Comparison of ENCODE assay signal across 1 cellular context in the genomic region with DNA sequence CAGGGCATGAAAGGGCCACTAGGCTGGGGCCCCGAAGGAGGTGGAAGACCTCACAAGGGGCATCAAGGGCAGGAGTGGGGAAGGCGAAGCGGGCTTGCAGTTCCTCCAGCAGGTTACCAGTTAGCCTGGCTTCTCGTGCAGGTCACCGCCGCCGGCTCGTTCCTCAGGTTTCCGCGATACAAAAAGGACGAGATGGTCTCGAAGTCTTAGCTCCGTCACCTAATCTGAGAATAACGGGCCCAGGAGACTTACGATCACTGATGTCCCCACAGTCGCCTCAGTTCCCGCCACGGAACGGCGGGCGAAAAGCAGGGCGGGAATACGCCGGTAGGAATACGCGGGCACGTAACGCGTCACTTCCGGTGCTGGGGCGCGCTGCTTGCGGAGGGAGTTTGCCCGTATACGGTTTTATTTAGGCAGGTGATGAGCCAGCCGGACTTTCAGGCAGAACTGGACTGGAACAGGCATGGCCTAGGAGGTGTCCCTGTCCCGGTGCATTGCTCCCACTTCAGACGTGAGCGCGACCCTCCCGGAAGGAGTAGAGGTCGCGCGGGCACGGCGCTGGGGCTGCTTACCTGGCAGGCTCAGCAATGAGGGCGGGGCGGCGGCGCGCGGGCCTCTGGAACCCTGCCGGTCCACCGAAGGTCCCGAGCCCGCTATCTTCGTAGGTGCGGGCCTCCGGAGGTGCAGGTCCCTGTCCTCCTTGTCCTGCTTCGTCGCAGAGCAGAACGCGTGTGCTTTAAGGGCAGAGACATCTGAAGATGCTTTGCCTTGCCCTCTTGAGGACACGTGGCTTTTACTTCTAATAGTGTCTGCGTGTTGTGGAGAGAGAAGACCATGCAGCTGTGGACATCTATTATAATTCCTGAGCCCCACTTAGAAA.
TF ChIP-seq lines count a peak whose summit lies in the region.

A gene with protein sequence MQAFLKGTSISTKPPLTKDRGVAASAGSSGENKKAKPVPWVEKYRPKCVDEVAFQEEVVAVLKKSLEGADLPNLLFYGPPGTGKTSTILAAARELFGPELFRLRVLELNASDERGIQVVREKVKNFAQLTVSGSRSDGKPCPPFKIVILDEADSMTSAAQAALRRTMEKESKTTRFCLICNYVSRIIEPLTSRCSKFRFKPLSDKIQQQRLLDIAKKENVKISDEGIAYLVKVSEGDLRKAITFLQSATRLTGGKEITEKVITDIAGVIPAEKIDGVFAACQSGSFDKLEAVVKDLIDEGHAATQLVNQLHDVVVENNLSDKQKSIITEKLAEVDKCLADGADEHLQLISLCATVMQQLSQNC (minus strand): TSS at position 310 of the 883 bp plus-strand sequence. CDS start 1,769 bp downstream, outside the sequence.

TF ChIP-seq in HepG2, 621 proteins besides CTCF, POLR2A, EP300 and RAD21 (continued from another document and continues in another):
- no peak for TF ChIP-seq ATF7 (IDR thresholded peaks at IDR 0.05)
- peak; percentile 25; the same call in 1 of the 2 replicates for TF ChIP-seq ATF7 (CRISPR knock-in tag; IDR thresholded peaks at IDR 0.05)
- peak; percentile 93 for TF ChIP-seq ZSCAN31 (CRISPR knock-in tag; IDR thresholded peaks at IDR 0.05; ENCODE audit: low read depth)
- TF ChIP-seq ZNF335 (CRISPR knock-in tag; IDR thresholded peaks at IDR 0.05): no peak
- no peak for TF ChIP-seq ZNF737 (CRISPR knock-in tag; IDR thresholded peaks at IDR 0.05; ENCODE audit: borderline replicate concordance)
- no peak for TF ChIP-seq JUNB (CRISPR knock-in tag; IDR thresholded peaks at IDR 0.05; ENCODE audit: borderline replicate concordance)
- TF ChIP-seq, protein P1, sequence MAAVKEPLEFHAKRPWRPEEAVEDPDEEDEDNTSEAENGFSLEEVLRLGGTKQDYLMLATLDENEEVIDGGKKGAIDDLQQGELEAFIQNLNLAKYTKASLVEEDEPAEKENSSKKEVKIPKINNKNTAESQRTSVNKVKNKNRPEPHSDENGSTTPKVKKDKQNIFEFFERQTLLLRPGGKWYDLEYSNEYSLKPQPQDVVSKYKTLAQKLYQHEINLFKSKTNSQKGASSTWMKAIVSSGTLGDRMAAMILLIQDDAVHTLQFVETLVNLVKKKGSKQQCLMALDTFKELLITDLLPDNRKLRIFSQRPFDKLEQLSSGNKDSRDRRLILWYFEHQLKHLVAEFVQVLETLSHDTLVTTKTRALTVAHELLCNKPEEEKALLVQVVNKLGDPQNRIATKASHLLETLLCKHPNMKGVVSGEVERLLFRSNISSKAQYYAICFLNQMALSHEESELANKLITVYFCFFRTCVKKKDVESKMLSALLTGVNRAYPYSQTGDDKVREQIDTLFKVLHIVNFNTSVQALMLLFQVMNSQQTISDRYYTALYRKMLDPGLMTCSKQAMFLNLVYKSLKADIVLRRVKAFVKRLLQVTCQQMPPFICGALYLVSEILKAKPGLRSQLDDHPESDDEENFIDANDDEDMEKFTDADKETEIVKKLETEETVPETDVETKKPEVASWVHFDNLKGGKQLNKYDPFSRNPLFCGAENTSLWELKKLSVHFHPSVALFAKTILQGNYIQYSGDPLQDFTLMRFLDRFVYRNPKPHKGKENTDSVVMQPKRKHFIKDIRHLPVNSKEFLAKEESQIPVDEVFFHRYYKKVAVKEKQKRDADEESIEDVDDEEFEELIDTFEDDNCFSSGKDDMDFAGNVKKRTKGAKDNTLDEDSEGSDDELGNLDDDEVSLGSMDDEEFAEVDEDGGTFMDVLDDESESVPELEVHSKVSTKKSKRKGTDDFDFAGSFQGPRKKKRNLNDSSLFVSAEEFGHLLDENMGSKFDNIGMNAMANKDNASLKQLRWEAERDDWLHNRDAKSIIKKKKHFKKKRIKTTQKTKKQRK (IDR thresholded peaks at IDR 0.05; ENCODE audit: low read length): no peak
- TF ChIP-seq, protein P2, sequence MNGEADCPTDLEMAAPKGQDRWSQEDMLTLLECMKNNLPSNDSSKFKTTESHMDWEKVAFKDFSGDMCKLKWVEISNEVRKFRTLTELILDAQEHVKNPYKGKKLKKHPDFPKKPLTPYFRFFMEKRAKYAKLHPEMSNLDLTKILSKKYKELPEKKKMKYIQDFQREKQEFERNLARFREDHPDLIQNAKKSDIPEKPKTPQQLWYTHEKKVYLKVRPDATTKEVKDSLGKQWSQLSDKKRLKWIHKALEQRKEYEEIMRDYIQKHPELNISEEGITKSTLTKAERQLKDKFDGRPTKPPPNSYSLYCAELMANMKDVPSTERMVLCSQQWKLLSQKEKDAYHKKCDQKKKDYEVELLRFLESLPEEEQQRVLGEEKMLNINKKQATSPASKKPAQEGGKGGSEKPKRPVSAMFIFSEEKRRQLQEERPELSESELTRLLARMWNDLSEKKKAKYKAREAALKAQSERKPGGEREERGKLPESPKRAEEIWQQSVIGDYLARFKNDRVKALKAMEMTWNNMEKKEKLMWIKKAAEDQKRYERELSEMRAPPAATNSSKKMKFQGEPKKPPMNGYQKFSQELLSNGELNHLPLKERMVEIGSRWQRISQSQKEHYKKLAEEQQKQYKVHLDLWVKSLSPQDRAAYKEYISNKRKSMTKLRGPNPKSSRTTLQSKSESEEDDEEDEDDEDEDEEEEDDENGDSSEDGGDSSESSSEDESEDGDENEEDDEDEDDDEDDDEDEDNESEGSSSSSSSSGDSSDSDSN (CRISPR knock-in tag; IDR thresholded peaks at IDR 0.05): peak; percentile 77
- no peak for TF ChIP-seq ZFP36 (IDR thresholded peaks at IDR 0.05; ENCODE audit: borderline replicate concordance, low read depth, low read length, partially characterized antibody)
- peak; percentile 49; the same call in 1 of the 2 replicates for TF ChIP-seq ZC3H13 (CRISPR knock-in tag; IDR thresholded peaks at IDR 0.05)
- no peak for TF ChIP-seq ZNF44 (CRISPR knock-in tag; IDR thresholded peaks at IDR 0.05)
- no peak for TF ChIP-seq ZNF841 (CRISPR knock-in tag; IDR thresholded peaks at IDR 0.05; ENCODE audit: borderline replicate concordance)
- TF ChIP-seq HDAC1 (CRISPR knock-in tag; IDR thresholded peaks at IDR 0.05): peak; percentile 81
- TF ChIP-seq GFI1 (CRISPR knock-in tag; IDR thresholded peaks at IDR 0.05; ENCODE audit: borderline replicate concordance): 0 out of 2 replicates have a peak, but pooled peaks have one; percentile 33
- no peak for TF ChIP-seq IKZF1 (IDR thresholded peaks at IDR 0.05)
- peak; percentile 68; the same call in 1 of the 2 replicates for TF ChIP-seq KDM4B (CRISPR knock-in tag; IDR thresholded peaks at IDR 0.05)
- TF ChIP-seq, protein P3, sequence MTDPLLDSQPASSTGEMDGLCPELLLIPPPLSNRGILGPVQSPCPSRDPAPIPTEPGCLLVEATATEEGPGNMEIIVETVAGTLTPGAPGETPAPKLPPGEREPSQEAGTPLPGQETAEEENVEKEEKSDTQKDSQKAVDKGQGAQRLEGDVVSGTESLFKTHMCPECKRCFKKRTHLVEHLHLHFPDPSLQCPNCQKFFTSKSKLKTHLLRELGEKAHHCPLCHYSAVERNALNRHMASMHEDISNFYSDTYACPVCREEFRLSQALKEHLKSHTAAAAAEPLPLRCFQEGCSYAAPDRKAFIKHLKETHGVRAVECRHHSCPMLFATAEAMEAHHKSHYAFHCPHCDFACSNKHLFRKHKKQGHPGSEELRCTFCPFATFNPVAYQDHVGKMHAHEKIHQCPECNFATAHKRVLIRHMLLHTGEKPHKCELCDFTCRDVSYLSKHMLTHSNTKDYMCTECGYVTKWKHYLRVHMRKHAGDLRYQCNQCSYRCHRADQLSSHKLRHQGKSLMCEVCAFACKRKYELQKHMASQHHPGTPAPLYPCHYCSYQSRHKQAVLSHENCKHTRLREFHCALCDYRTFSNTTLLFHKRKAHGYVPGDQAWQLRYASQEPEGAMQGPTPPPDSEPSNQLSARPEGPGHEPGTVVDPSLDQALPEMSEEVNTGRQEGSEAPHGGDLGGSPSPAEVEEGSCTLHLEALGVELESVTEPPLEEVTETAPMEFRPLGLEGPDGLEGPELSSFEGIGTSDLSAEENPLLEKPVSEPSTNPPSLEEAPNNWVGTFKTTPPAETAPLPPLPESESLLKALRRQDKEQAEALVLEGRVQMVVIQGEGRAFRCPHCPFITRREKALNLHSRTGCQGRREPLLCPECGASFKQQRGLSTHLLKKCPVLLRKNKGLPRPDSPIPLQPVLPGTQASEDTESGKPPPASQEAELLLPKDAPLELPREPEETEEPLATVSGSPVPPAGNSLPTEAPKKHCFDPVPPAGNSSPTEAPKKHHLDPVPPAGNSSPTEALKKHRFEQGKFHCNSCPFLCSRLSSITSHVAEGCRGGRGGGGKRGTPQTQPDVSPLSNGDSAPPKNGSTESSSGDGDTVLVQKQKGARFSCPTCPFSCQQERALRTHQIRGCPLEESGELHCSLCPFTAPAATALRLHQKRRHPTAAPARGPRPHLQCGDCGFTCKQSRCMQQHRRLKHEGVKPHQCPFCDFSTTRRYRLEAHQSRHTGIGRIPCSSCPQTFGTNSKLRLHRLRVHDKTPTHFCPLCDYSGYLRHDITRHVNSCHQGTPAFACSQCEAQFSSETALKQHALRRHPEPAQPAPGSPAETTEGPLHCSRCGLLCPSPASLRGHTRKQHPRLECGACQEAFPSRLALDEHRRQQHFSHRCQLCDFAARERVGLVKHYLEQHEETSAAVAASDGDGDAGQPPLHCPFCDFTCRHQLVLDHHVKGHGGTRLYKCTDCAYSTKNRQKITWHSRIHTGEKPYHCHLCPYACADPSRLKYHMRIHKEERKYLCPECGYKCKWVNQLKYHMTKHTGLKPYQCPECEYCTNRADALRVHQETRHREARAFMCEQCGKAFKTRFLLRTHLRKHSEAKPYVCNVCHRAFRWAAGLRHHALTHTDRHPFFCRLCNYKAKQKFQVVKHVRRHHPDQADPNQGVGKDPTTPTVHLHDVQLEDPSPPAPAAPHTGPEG (CRISPR knock-in tag; IDR thresholded peaks at IDR 0.05): no peak
- peak; percentile 86 for TF ChIP-seq AGO2 (optimal IDR thresholded peaks at IDR 0.05; ENCODE audit: low read depth, low read length)
- TF ChIP-seq KMT2A (CRISPR knock-in tag; IDR thresholded peaks at IDR 0.05): peak; percentile 91
- peak; percentile 90 for TF ChIP-seq SNAI1 (CRISPR knock-in tag; IDR thresholded peaks at IDR 0.05; ENCODE audit: borderline replicate concordance)
- peak; percentile 52; the same call in 1 of the 2 replicates for TF ChIP-seq ETV6 (CRISPR knock-in tag; conservative IDR thresholded peaks at IDR 0.05)
- TF ChIP-seq, protein P4, sequence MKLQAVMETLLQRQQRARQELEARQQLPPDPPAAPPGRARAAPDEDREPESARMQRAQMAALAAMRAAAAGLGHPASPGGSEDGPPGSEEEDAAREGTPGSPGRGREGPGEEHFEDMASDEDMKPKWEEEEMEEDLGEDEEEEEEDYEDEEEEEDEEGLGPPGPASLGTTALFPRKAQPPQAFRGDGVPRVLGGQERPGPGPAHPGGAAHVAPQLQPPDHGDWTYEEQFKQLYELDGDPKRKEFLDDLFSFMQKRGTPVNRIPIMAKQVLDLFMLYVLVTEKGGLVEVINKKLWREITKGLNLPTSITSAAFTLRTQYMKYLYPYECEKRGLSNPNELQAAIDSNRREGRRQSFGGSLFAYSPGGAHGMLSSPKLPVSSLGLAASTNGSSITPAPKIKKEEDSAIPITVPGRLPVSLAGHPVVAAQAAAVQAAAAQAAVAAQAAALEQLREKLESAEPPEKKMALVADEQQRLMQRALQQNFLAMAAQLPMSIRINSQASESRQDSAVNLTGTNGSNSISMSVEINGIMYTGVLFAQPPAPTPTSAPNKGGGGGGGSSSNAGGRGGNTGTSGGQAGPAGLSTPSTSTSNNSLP (IDR thresholded peaks at IDR 0.05; ENCODE audit: low read depth, low read length): no peak
- TF ChIP-seq ZNF24 (IDR thresholded peaks at IDR 0.05): no peak
- TF ChIP-seq RXRA (CRISPR knock-in tag; IDR thresholded peaks at IDR 0.05): peak; percentile 76
- peak; percentile 60; the same call in 1 of the 2 replicates for TF ChIP-seq ARHGAP35 (CRISPR knock-in tag; IDR thresholded peaks at IDR 0.05; ENCODE audit: borderline replicate concordance)
- TF ChIP-seq BHLHE40 (IDR thresholded peaks at IDR 0.05; ENCODE audit: low read length): no peak
- no peak for TF ChIP-seq FOXK2 (IDR thresholded peaks at IDR 0.05)
- no peak for TF ChIP-seq CENPX (CRISPR knock-in tag; IDR thresholded peaks at IDR 0.05)
- TF ChIP-seq MLLT10 (CRISPR knock-in tag; IDR thresholded peaks at IDR 0.05): no peak
- TF ChIP-seq ZNF550 (CRISPR knock-in tag; IDR thresholded peaks at IDR 0.05; ENCODE audit: borderline replicate concordance): peak; percentile 78; the same call in 1 of the 2 replicates
- TF ChIP-seq, protein P5, sequence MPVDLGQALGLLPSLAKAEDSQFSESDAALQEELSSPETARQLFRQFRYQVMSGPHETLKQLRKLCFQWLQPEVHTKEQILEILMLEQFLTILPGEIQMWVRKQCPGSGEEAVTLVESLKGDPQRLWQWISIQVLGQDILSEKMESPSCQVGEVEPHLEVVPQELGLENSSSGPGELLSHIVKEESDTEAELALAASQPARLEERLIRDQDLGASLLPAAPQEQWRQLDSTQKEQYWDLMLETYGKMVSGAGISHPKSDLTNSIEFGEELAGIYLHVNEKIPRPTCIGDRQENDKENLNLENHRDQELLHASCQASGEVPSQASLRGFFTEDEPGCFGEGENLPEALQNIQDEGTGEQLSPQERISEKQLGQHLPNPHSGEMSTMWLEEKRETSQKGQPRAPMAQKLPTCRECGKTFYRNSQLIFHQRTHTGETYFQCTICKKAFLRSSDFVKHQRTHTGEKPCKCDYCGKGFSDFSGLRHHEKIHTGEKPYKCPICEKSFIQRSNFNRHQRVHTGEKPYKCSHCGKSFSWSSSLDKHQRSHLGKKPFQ (CRISPR knock-in tag; IDR thresholded peaks at IDR 0.05; ENCODE audit: insufficient replicate concordance): no peak
- no peak for TF ChIP-seq FOXM1 (CRISPR knock-in tag; IDR thresholded peaks at IDR 0.05)
- TF ChIP-seq ELF4 (CRISPR knock-in tag; IDR thresholded peaks at IDR 0.05; ENCODE audit: borderline replicate concordance): peak; percentile 95; the same call in 1 of the 2 replicates
- TF ChIP-seq NR1H2 (CRISPR knock-in tag; IDR thresholded peaks at IDR 0.05; ENCODE audit: borderline replicate concordance, low read depth): 0 out of 2 replicates have a peak, but pooled peaks have one; percentile 20
- TF ChIP-seq, protein P6, sequence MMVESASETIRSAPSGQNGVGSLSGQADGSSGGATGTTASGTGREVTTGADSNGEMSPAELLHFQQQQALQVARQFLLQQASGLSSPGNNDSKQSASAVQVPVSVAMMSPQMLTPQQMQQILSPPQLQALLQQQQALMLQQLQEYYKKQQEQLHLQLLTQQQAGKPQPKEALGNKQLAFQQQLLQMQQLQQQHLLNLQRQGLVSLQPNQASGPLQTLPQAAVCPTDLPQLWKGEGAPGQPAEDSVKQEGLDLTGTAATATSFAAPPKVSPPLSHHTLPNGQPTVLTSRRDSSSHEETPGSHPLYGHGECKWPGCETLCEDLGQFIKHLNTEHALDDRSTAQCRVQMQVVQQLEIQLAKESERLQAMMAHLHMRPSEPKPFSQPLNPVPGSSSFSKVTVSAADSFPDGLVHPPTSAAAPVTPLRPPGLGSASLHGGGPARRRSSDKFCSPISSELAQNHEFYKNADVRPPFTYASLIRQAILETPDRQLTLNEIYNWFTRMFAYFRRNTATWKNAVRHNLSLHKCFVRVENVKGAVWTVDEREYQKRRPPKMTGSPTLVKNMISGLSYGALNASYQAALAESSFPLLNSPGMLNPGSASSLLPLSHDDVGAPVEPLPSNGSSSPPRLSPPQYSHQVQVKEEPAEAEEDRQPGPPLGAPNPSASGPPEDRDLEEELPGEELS (CRISPR knock-in tag; IDR thresholded peaks at IDR 0.05): no peak; the same call in 1 of the 2 replicates
- TF ChIP-seq SMARCE1 (IDR thresholded peaks at IDR 0.05; ENCODE audit: borderline replicate concordance): no peak
- TF ChIP-seq ZNF230 (CRISPR knock-in tag; IDR thresholded peaks at IDR 0.05): peak; percentile 66
- no peak for TF ChIP-seq ZNF644 (CRISPR knock-in tag; IDR thresholded peaks at IDR 0.05; ENCODE audit: low read depth)
- TF ChIP-seq RCOR2 (CRISPR knock-in tag; IDR thresholded peaks at IDR 0.05): 0 out of 2 replicates have a peak, but pooled peaks have one; percentile 35
- no peak for TF ChIP-seq ZNF180 (CRISPR knock-in tag; IDR thresholded peaks at IDR 0.05; ENCODE audit: borderline replicate concordance, low read depth)
- TF ChIP-seq ZNF557 (CRISPR knock-in tag; IDR thresholded peaks at IDR 0.05): no peak
- peak; percentile 71 for TF ChIP-seq NRL (CRISPR knock-in tag; IDR thresholded peaks at IDR 0.05; ENCODE audit: borderline replicate concordance)
